Comparison of ENCODE assay signal across 34 cellular contexts in genomic region chr4:89174784-89175183, GRCh38.
"Had no signal": no experiment of that assay in that cellular context is flagged by ENCODE, and none has a peak within 500 bp of the region (broad histone marks: within the 10 kb centered on the region; RNA-seq: fewer than 3 reads in every experiment).

No MANE protein-coding gene starts in this region.

- H3K4me3 ChIP-seq: adrenal gland, body of pancreas, breast epithelium had no signal

- H3K27ac ChIP-seq: adrenal gland, brain microvascular endothelial cell, breast epithelium, VCaP had no signal

- H3K36me3 Mint-ChIP-seq: activated CD4-positive, alpha-beta memory T cell treated with anti-CD3 and anti-CD28 coated beads for 36 hours; activated naive CD4-positive, alpha-beta T cell treated with anti-CD3 and anti-CD28 coated beads, Interleukin-2, amount 50 U/mL, for 72 hours; activated naive CD8-positive, alpha-beta T cell treated with anti-CD3 and anti-CD28 coated beads for 36 hours had no signal

- DNase-seq: activated B cell treated with CpG ODN at 0.5 μM for 24 hours; activated CD4-positive, alpha-beta memory T cell treated with anti-CD3 and anti-CD28 coated beads for 36 hours; activated CD4-positive, alpha-beta T cell treated with anti-CD3 and anti-CD28 coated beads for 4 hours; activated CD4-positive, alpha-beta T cell treated with anti-CD3 and anti-CD28 coated beads, Interleukin-2, amount 10 ng/mL, durations not matched to agents 24 days and 14 days; activated CD4-positive, alpha-beta T cell treated with anti-CD3 and anti-CD28 coated beads, Interleukin-2, amount 50 U/mL, for 1 hour; activated CD4-positive, alpha-beta T cell treated with anti-CD3 and anti-CD28 coated beads, Interleukin-2, amount 50 U/mL, for 4 hours; activated CD4-positive, CD25-positive, alpha-beta regulatory T cell treated with anti-CD3 and anti-CD28 coated beads, Interleukin-2, amount 50 U/mL, for 72 hours; activated CD8-positive, alpha-beta memory T cell treated with anti-CD3 and anti-CD28 coated beads, Interleukin-2, amount 50 U/mL, for 4 hours; activated CD8-positive, alpha-beta T cell treated with anti-CD3 and anti-CD28 coated beads for 36 hours; activated effector memory CD4-positive, alpha-beta T cell treated with anti-CD3 and anti-CD28 coated beads, Interleukin-2, amount 50 U/mL, for 16 hours; activated gamma-delta T cell treated with Interleukin-2 at 50 U/mL for 16 hours; activated naive CD4-positive, alpha-beta T cell; activated naive CD4-positive, alpha-beta T cell treated with anti-CD3 and anti-CD28 coated beads for 36 hours; activated naive CD4-positive, alpha-beta T cell treated with anti-CD3 and anti-CD28 coated beads, Interleukin-2, amount 50 U/mL, for 16 hours; activated naive CD8-positive, alpha-beta T cell treated with anti-CD3 and anti-CD28 coated beads for 36 hours; activated T-cell treated with anti-CD3 and anti-CD28 coated beads for 4 hours; activated T-cell treated with anti-CD3 and anti-CD28 coated beads, Interleukin-2, amount 50 U/mL, for 1 hour; activated T-cell treated with anti-CD3 and anti-CD28 coated beads, Interleukin-2, amount 50 U/mL, for 4 hours; activated T-cell treated with anti-CD3 and anti-CD28 coated beads, Interleukin-2, amount 50 U/mL, for 72 hours; adrenal gland; amniotic stem cell; aorta; body of pancreas; brain microvascular endothelial cell; central memory CD4-positive, alpha-beta T cell; T-helper 2 cell; T-helper 9 cell had no signal

- H3K9me3 Mint-ChIP-seq: activated B cell treated with CpG ODN at 0.5 μM for 24 hours; activated CD4-positive, alpha-beta memory T cell treated with anti-CD3 and anti-CD28 coated beads for 36 hours; activated CD4-positive, alpha-beta T cell treated with anti-CD3 and anti-CD28 coated beads, Interleukin-2, amount 10 ng/mL, durations not matched to agents 24 days and 14 days; activated CD8-positive, alpha-beta T cell treated with anti-CD3 and anti-CD28 coated beads for 36 hours; activated naive CD4-positive, alpha-beta T cell treated with anti-CD3 and anti-CD28 coated beads for 36 hours; activated naive CD4-positive, alpha-beta T cell treated with anti-CD3 and anti-CD28 coated beads, Interleukin-2, amount 50 U/mL, for 72 hours; activated naive CD8-positive, alpha-beta T cell treated with anti-CD3 and anti-CD28 coated beads for 36 hours; activated T-cell treated with anti-CD3 and anti-CD28 coated beads, Interleukin-2, amount 50 U/mL, for 4 hours; activated T-cell treated with anti-CD3 and anti-CD28 coated beads, Interleukin-2, amount 50 U/mL, for 72 hours; activated T-helper 1 cell treated with anti-CD3 and anti-CD28 coated beads, Interleukin-12 subunit alpha, Interleukin-12 subunit beta, Interleukin-2, Interleukin-4 antibody, amounts not matched to agents 30 ng/mL and 10 ng/mL and 1 ng/mL, durations not matched to agents 14 hours and 24 hours and 36 hours; activated T-helper 17 cell treated with anti-CD3 and anti-CD28 coated beads, Interleukin-2, amount 50 U/mL, for 72 hours; T-helper 1 cell treated with Interleukin-12 subunit alpha and Interleukin-12 subunit beta and Interleukin-4 antibody, amounts not matched to agents 30 μg/mL and 1 μg/mL, for 36 hours; T-helper 2 cell treated with Interferon-gamma antibody and Interleukin-4, amounts not matched to agents 5 μg/mL and 100 μg/mL, for 36 hours had no signal

- H3K4me1 Mint-ChIP-seq: activated B cell treated with CpG ODN at 0.5 μM for 24 hours; activated CD4-positive, alpha-beta T cell treated with anti-CD3 and anti-CD28 coated beads, Interleukin-2, amount 10 ng/mL, durations not matched to agents 24 days and 14 days; activated naive CD8-positive, alpha-beta T cell treated with anti-CD3 and anti-CD28 coated beads for 36 hours; activated T-helper 17 cell treated with anti-CD3 and anti-CD28 coated beads, Interleukin-2, amount 50 U/mL, for 72 hours had no signal

- H3K27me3 ChIP-seq: adrenal gland, body of pancreas, brain microvascular endothelial cell, breast epithelium had no signal

- H3K4me3 Mint-ChIP-seq: activated B cell treated with CpG ODN at 0.5 μM for 24 hours; activated CD4-positive, alpha-beta memory T cell treated with anti-CD3 and anti-CD28 coated beads for 36 hours; activated CD4-positive, alpha-beta T cell treated with anti-CD3 and anti-CD28 coated beads, Interleukin-2, amount 10 ng/mL, durations not matched to agents 24 days and 14 days; activated CD8-positive, alpha-beta T cell treated with anti-CD3 and anti-CD28 coated beads for 36 hours; activated naive CD4-positive, alpha-beta T cell treated with anti-CD3 and anti-CD28 coated beads for 36 hours; activated naive CD8-positive, alpha-beta T cell treated with anti-CD3 and anti-CD28 coated beads for 36 hours; activated T-cell treated with anti-CD3 and anti-CD28 coated beads, Interleukin-2, amount 50 U/mL, for 4 hours; activated T-cell treated with anti-CD3 and anti-CD28 coated beads, Interleukin-2, amount 50 U/mL, for 72 hours; activated T-helper 1 cell treated with anti-CD3 and anti-CD28 coated beads, Interleukin-12 subunit alpha, Interleukin-12 subunit beta, Interleukin-2, Interleukin-4 antibody, amounts not matched to agents 30 ng/mL and 10 ng/mL and 1 ng/mL, durations not matched to agents 14 hours and 24 hours and 36 hours; activated T-helper 17 cell treated with anti-CD3 and anti-CD28 coated beads, Interleukin-2, amount 50 U/mL, for 72 hours; T-helper 1 cell treated with Interleukin-12 subunit alpha and Interleukin-12 subunit beta and Interleukin-4 antibody, amounts not matched to agents 30 μg/mL and 1 μg/mL, for 36 hours; T-helper 2 cell treated with Interferon-gamma antibody and Interleukin-4, amounts not matched to agents 5 μg/mL and 100 μg/mL, for 36 hours had no signal

- H3K4me1 ChIP-seq: adrenal gland, breast epithelium had no signal

- H3K36me3 ChIP-seq: adrenal gland, brain microvascular endothelial cell, breast epithelium had no signal

- H3K27ac Mint-ChIP-seq: activated B cell treated with CpG ODN at 0.5 μM for 24 hours; activated CD4-positive, alpha-beta memory T cell treated with anti-CD3 and anti-CD28 coated beads for 36 hours; activated CD4-positive, alpha-beta T cell treated with anti-CD3 and anti-CD28 coated beads, Interleukin-2, amount 10 ng/mL, durations not matched to agents 24 days and 14 days; activated CD8-positive, alpha-beta T cell treated with anti-CD3 and anti-CD28 coated beads for 36 hours; activated naive CD4-positive, alpha-beta T cell treated with anti-CD3 and anti-CD28 coated beads for 36 hours; activated naive CD4-positive, alpha-beta T cell treated with anti-CD3 and anti-CD28 coated beads, Interleukin-2, amount 50 U/mL, for 72 hours; activated naive CD8-positive, alpha-beta T cell treated with anti-CD3 and anti-CD28 coated beads for 36 hours; activated T-cell treated with anti-CD3 and anti-CD28 coated beads, Interleukin-2, amount 50 U/mL, for 72 hours; activated T-helper 1 cell treated with anti-CD3 and anti-CD28 coated beads, Interleukin-12 subunit alpha, Interleukin-12 subunit beta, Interleukin-2, Interleukin-4 antibody, amounts not matched to agents 30 ng/mL and 10 ng/mL and 1 ng/mL, durations not matched to agents 14 hours and 24 hours and 36 hours; activated T-helper 17 cell treated with anti-CD3 and anti-CD28 coated beads, Interleukin-2, amount 50 U/mL, for 72 hours; T-helper 1 cell treated with Interleukin-12 subunit alpha and Interleukin-12 subunit beta and Interleukin-4 antibody, amounts not matched to agents 30 μg/mL and 1 μg/mL, for 36 hours; T-helper 2 cell treated with Interferon-gamma antibody and Interleukin-4, amounts not matched to agents 5 μg/mL and 100 μg/mL, for 36 hours had no signal

- ATAC-seq: activated CD8-positive, alpha-beta T cell treated with anti-CD3 and anti-CD28 coated beads for 36 hours; activated naive CD4-positive, alpha-beta T cell treated with anti-CD3 and anti-CD28 coated beads, Interleukin-2, amount 50 U/mL, for 72 hours; activated T-cell treated with anti-CD3 and anti-CD28 coated beads, Interleukin-2, amount 50 U/mL, for 4 hours; activated T-cell treated with anti-CD3 and anti-CD28 coated beads, Interleukin-2, amount 50 U/mL, for 72 hours; activated T-helper 17 cell treated with anti-CD3 and anti-CD28 coated beads, Interleukin-2, amount 50 U/mL, for 72 hours had no signal

- H3K9me3 ChIP-seq: adrenal gland, body of pancreas, breast epithelium had no signal
